8 cellular contexts compared by ENCODE assay signal in the genomic region with DNA sequence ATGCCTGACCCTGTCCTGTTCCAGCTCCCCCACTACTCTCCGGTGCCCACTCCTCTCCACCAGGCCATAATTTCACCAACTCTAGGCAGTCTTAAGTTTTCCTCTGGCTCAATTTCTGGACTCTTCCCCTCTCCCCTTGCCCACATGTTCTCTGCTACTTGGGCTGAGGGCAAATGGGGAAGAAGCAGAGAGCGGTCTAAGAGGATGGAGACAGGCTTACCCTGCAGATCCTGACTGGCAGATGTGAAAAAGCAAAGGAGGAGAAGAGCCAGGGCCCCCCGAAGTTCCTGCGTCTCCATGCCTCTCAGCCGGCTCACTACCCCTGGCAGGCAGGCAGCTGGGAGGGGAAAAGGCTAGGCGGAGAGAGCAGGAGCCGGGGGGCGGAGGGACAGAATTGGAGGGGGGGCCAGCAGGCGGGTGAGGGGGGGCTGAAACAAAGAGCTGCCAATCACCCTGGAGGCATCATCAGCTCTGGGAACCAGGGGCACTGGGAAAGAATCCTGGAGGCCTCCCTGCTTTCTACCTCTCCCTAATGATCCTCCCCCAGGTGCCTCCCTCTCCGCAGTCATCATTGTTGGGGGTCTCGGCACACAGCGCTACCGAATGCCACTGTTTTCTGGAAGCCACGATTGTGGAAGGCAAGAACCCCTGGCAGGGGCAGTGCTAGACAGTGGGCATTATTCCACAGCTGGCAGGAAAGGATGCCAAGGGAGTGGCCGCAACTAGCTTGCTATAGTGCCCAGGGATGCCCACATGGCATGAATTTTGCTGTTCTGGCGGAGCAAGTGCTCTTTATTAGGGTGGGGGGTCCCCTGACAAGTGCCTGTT. TPM values are rescaled to one million over a fixed set of nuclear protein-coding genes. Genes with fewer than 3 reads are reported as not detected.
A peak's percentile ranks its signal among the peaks of the same experiment; 100 is the strongest.
DNase-seq lines count a peak whose midpoint lies in the region; ATAC-seq, FAIRE-seq and TF ChIP-seq lines count a peak whose summit lies in the region.

Gene THBS3, minus strand, starts transcription at position 320 of the 828 bp plus-strand sequence. Its CDS starts 21 bp downstream, at position 299.

- DNase-seq in A549 (ENCODE audit: low read depth in 1 of 2, low spot score in 1 of 2) (no peak), RWPE1 (ENCODE audit: low spot score) (no peak), memory B cell (ENCODE audit: low spot score in 2 of 2) (no peak), T-helper 9 cell (no peak)
- no peak for DNase-seq in effector memory CD4-positive, alpha-beta T cell

- no peaks in the 10 kb centered on the region for H3K36me3 ChIP-seq in effector memory CD4-positive, alpha-beta T cell (ENCODE audit: control insufficient read depth, insufficient read depth, low read length)
- peaks cover 8% of the 10 kb centered on the region for H3K36me3 ChIP-seq in thymus (ENCODE audit: control insufficient read depth, insufficient read depth)

- TF ChIP-seq POLR2A in A549 (IDR thresholded peaks at IDR 0.05; ENCODE audit: low read length), result no peak

- no peaks in the 10 kb centered on the region for H3K9me3 ChIP-seq in A549
- H3K9me3 ChIP-seq in effector memory CD4-positive, alpha-beta T cell (ENCODE audit: control insufficient read depth, low read length), result no peaks in the 10 kb centered on the region
- H3K9me3 ChIP-seq in thymus (ENCODE audit: control insufficient read depth), result no peaks in the 10 kb centered on the region

- peaks cover 24% of the 10 kb centered on the region for H3K4me1 Mint-ChIP-seq in memory B cell

- POLR2A ChIA-PET in A549 (lab: Yijun Ruan, JAX), result interaction anchor here (0.5 to 3.2 kb wide), 6 partner anchors 14 to 441 kb away, joined by 4 to 40 read pairs (median 9); partner anchors contain the start of gene KRTCAP2
- POLR2A ChIA-PET in RWPE1 (lab: Yijun Ruan, JAX; ENCODE audit: low non-redundant PET), result interaction anchor here (0.6 to 1.2 kb wide), 3 partner anchors 13 to 46 kb away, joined by 3 to 4 read pairs (median 3); no protein-coding TSS in a partner anchor

- TF ChIP-seq CTCF in A549 (IDR thresholded peaks at IDR 0.05), result no peak
- no peak for TF ChIP-seq CTCF in GM12875 (IDR thresholded peaks at IDR 0.05; ENCODE audit: borderline replicate concordance, insufficient read depth, low read depth, low read length)
- no peak for TF ChIP-seq CTCF in RWPE1 (conservative IDR thresholded peaks at IDR 0.05; ENCODE audit: low read depth)

- no peaks in the 10 kb centered on the region for H3K27me3 ChIP-seq in effector memory CD4-positive, alpha-beta T cell (replicated peaks; ENCODE audit: control insufficient read depth, insufficient read depth, low read length, poor library complexity, severe bottlenecking)
- H3K27me3 ChIP-seq in thymus (ENCODE audit: control insufficient read depth, insufficient read depth), result no peaks in the 10 kb centered on the region

- no peaks in the 10 kb centered on the region for H3K27me3 Mint-ChIP-seq in memory B cell

- no peaks in the 10 kb centered on the region for H3K9me3 Mint-ChIP-seq in memory B cell

- TF ChIP-seq EP300 in A549 (IDR thresholded peaks at IDR 0.05), result no peak

- ATAC-seq in A549 (peak; percentile 2 to 11; a peak in 3 of 6 replicates), memory B cell (ENCODE audit: low read depth) (no peak), GM21825 (IDR thresholded peaks at IDR 0.05; ENCODE audit: unreplicated experiment) (no peak)

- CTCF ChIA-PET in A549 (lab: Yijun Ruan, JAX), result interaction anchor here (0.6 to 11.7 kb wide), 28 partner anchors 8 to 1549 kb away, joined by 3 to 102 read pairs (median 5); partner anchors contain the start of genes KRTCAP2 and SNAPIN
- CTCF ChIA-PET in RWPE1 (lab: Yijun Ruan, JAX), result interaction anchor here (0.6 to 2.3 kb wide), 15 partner anchors 12 to 471 kb away, joined by 3 to 22 read pairs (median 4); partner anchors contain the start of genes ENTREP3 and KRTCAP2

- H3K4me1 ChIP-seq in A549 (peaks cover 23% of the 10 kb centered on the region), thymus (ENCODE audit: control insufficient read depth, insufficient read depth, low read length) (peaks cover 16% of the 10 kb centered on the region)
- H3K4me1 ChIP-seq in effector memory CD4-positive, alpha-beta T cell (ENCODE audit: control insufficient read depth, insufficient read depth, low read length, poor library complexity, severe bottlenecking), result peaks cover 26% of the 10 kb centered on the region

- FAIRE-seq in A549 (lab: Jason Lieb, UNC), result no peak

- H3K4me2 ChIP-seq in A549, result peak within 1 kb of the TSS; percentile 98

- H3K27ac Mint-ChIP-seq in memory B cell, result peak within 1 kb of the TSS; percentile 99

- TF ChIP-seq RAD21 in A549 (conservative IDR thresholded peaks at IDR 0.05 in 1 of 2, IDR thresholded peaks at IDR 0.05 in 1 of 2), result no peak

- H3K36me3 Mint-ChIP-seq in memory B cell, result peaks cover 5% of the 10 kb centered on the region

- H3K4me3 Mint-ChIP-seq in memory B cell, result peak within 1 kb of the TSS; percentile 89

- 67% methylated on average over 16 of the region's 16 CpGs for WGBS in A549 (ENCODE audit: missing lambda C conversion rate)
- WGBS in thymus, result 53% methylated on average over 16 of the region's 16 CpGs

- H3K27ac ChIP-seq in A549 (peak within 1 kb of the TSS; percentile 97 to 99), RWPE1 (peak within 1 kb of the TSS; percentile 94), thymus (ENCODE audit: low read depth) (peak within 1 kb of the TSS; percentile 96)
- peak within 1 kb of the TSS; percentile 100 for H3K27ac ChIP-seq in effector memory CD4-positive, alpha-beta T cell (ENCODE audit: insufficient read depth, low read length, poor library complexity, severe bottlenecking)

- peak within 1 kb of the TSS; percentile 90 for H3K4me3 ChIP-seq in A549
- peak within 1 kb of the TSS; percentile 100 for H3K4me3 ChIP-seq in GM12875 (ENCODE audit: low read depth, low read length)
- H3K4me3 ChIP-seq in effector memory CD4-positive, alpha-beta T cell (ENCODE audit: insufficient read depth, low read depth, low read length, poor library complexity, severe bottlenecking), result peak within 1 kb of the TSS; percentile 97
- H3K4me3 ChIP-seq in thymus (ENCODE audit: low read length), result peak within 1 kb of the TSS; percentile 99

TF ChIP-seq in A549, 52 proteins besides CTCF, POLR2A, EP300 and RAD21:
- no peak for TF ChIP-seq PBX3 (IDR thresholded peaks at IDR 0.05)
- TF ChIP-seq EHF (CRISPR knock-in tag; IDR thresholded peaks at IDR 0.05), result no peak
- no peak for TF ChIP-seq KDM1A (IDR thresholded peaks at IDR 0.05; ENCODE audit: low read depth)

RNA-seq across cellular contexts. Expression of gene THBS3, which starts in this region (rescaled TPM):
- polyA plus RNA-seq in A549 (2011; rRNA removed) (13.8 and 16.2 TPM in 2 replicates), A549 (2017; fragmentation: RNase III; extraction: RNeasy Plus Mini Kit Qiagen cat#74134 plus additional on column Dnase treatment) (8.9 to 14.2 TPM (median 12.1 TPM) in 3 replicates), thymus (46.1 TPM)
- 9.7 and 10.3 TPM in 2 replicates for polyA plus RNA-seq in A549 (2012; cell fraction: cytosol; rRNA removed)
- 70.1 and 72.7 TPM in 2 replicates for polyA plus RNA-seq in A549 (2012; cell fraction: nucleus; rRNA removed)
- polyA minus RNA-seq in A549 (2011; rRNA and poly(A)+ RNA removed), result 19.8 and 23.0 TPM in 2 replicates

Comparison
In these comparisons a context has a peak if more than half of its experiments do, and no peak if none do; other contexts are left out.
1. ATAC-seq: peak in A549 (2 of 2); none in memory B cell (single experiment) and GM21825 (single experiment).
2. Peak in every context shown above with its lines, with median percentiles within 50 percentile points of each other: H3K27ac ChIP-seq and H3K4me3 ChIP-seq.